Comparison of ENCODE assay signal across 19 cellular contexts in the genomic region with DNA sequence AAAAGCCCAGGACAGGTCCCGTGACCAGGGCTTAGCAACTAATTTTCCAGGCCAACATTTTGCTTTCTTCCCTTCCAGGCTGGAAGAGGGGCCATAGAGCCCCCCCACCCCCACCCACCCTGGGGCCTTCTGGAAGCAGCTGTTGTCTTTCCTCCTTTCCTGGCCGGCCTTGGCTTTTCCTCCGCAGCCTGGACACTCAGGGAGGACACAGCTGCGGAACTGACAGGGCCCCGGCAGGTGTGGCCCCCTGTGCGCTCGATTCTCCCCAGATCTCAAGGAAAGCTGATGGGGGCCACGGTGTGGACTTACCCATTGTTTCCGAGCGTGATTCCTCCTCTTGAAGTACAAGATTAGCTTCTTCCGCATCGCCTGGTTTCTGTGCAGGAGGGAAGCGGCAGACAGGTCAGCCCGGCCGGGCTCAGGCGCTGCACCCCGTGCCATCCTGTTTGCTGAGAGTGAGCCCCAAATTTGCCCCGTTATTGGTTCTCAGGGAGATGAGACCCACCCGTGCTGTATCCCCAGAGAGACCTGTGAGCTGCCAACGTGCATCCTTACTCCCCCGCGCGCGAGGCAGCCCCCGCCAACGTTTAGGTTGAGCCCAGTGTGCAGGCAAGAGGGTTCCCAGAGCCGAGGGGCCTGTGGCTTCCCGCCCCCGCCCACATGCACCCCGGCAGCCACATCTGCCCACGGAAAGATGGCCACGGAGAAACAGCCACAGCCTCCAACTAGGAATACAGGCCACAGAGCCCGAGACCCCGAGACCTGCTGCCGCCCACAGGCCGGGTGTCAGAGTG.
DNase-seq lines count a peak whose midpoint lies in the region; ATAC-seq and TF ChIP-seq lines count a peak whose summit lies in the region.
"Had no signal": no experiment of that assay in that cellular context is flagged by ENCODE, and none has a peak within 500 bp of the region (broad histone marks: within the 10 kb centered on the region; RNA-seq: fewer than 3 reads in every experiment).

No MANE protein-coding gene starts in this region.

- DNase-seq in activated CD4-positive, alpha-beta T cell treated with anti-CD3 and anti-CD28 coated beads, Interleukin-2, amount 10 ng/mL, durations not matched to agents 24 days and 14 days: no peak
- no peak for DNase-seq in activated CD4-positive, alpha-beta T cell treated with anti-CD3 and anti-CD28 coated beads, Interleukin-2, amount 50 U/mL, for 1 hour
- no peak for DNase-seq in SK-N-MC (ENCODE audit: low read depth, low spot score)
- no peak for DNase-seq in glutamatergic neuron
- no peak for DNase-seq in smooth muscle cell (lab: John Stamatoyannopoulos, UW; ENCODE audit: unreplicated experiment)
- no peak for DNase-seq in activated effector memory CD4-positive, alpha-beta T cell treated with anti-CD3 and anti-CD28 coated beads, Interleukin-2, amount 50 U/mL, for 16 hours
- DNase-seq in middle frontal gyrus (ENCODE audit: extremely low spot score, low spot score): no peak
- DNase-seq: activated CD4-positive, alpha-beta T cell treated with anti-CD3 and anti-CD28 coated beads for 4 hours; activated T-cell treated with anti-CD3 and anti-CD28 coated beads, Interleukin-2, amount 50 U/mL, for 48 hours; hippocampal formation; NCI-H1694; NCI-H345; SIG-M5; T-helper 9 cell had no signal

- H3K4me3 ChIP-seq in SK-N-MC (no peak overlapping the region), smooth muscle cell (no peak overlapping the region)
- H3K4me3 ChIP-seq: ascending aorta, thoracic aorta had no signal

- H3K4me1 Mint-ChIP-seq in activated CD4-positive, alpha-beta T cell treated with anti-CD3 and anti-CD28 coated beads, Interleukin-2, amount 10 ng/mL, durations not matched to agents 24 days and 14 days: no peaks in the 10 kb centered on the region
- H3K4me1 Mint-ChIP-seq in glutamatergic neuron (ENCODE audit: low read depth, unreplicated experiment): peaks cover 39% of the 10 kb centered on the region

- ATAC-seq in HG03354 (IDR thresholded peaks at IDR 0.05; ENCODE audit: poor library complexity, severe bottlenecking, unreplicated experiment): no peak

- no peak overlapping the region for H2AFZ ChIP-seq in smooth muscle cell (ENCODE audit: low read depth)

- peaks cover 28% of the 10 kb centered on the region for H3K4me1 ChIP-seq in smooth muscle cell (ENCODE audit: low read depth)

- WGBS in smooth muscle cell (ENCODE audit: low lambda C conversion rate): 87% methylated on average over 24 of the region's 36 CpGs

- no peaks in the 10 kb centered on the region for H3K27me3 ChIP-seq in smooth muscle cell (ENCODE audit: low read depth)
- H3K27me3 ChIP-seq: ascending aorta had no signal

- H3F3A ChIP-seq in smooth muscle cell (ENCODE audit: low read depth): peaks cover 21% of the 10 kb centered on the region

- H3K27ac Mint-ChIP-seq in activated CD4-positive, alpha-beta T cell treated with anti-CD3 and anti-CD28 coated beads, Interleukin-2, amount 10 ng/mL, durations not matched to agents 24 days and 14 days: peak overlapping the region; percentile 8
- peak overlapping the region; percentile 92 for H3K27ac Mint-ChIP-seq in glutamatergic neuron (ENCODE audit: unreplicated experiment)
- H3K27ac Mint-ChIP-seq: dendritic cell treated with granulocyte-macrophage colony-stimulating factor and Interleukin-4, amounts not matched to agents 40 ng/mL and 50 ng/mL, for 4 days had no signal

- H3K4me3 Mint-ChIP-seq in activated CD4-positive, alpha-beta T cell treated with anti-CD3 and anti-CD28 coated beads, Interleukin-2, amount 10 ng/mL, durations not matched to agents 24 days and 14 days: no peak overlapping the region
- H3K4me3 Mint-ChIP-seq in glutamatergic neuron (ENCODE audit: unreplicated experiment): no peak overlapping the region
- H3K4me3 Mint-ChIP-seq: dendritic cell treated with granulocyte-macrophage colony-stimulating factor and Interleukin-4, amounts not matched to agents 40 ng/mL and 50 ng/mL, for 4 days had no signal

- H3K9me3 ChIP-seq in SK-N-MC (ENCODE audit: low read depth, low read length) (no peaks in the 10 kb centered on the region), smooth muscle cell (replicated peaks; ENCODE audit: low read depth) (no peaks in the 10 kb centered on the region)
- H3K9me3 ChIP-seq: ascending aorta, thoracic aorta had no signal

- peaks cover 11% of the 10 kb centered on the region for H3K79me2 ChIP-seq in smooth muscle cell (ENCODE audit: low read depth)

- H3K4me2 ChIP-seq in smooth muscle cell: no peak overlapping the region

- intact Hi-C loops in activated CD4-positive, alpha-beta T cell treated with anti-CD3 and anti-CD28 coated beads, Interleukin-2, amount 10 ng/mL, durations not matched to agents 24 days and 14 days (cut with micrococcal nuclease): no loop called here

- no peak overlapping the region for H3K9ac ChIP-seq in SK-N-MC (ENCODE audit: insufficient read length)
- no peak overlapping the region for H3K9ac ChIP-seq in smooth muscle cell (ENCODE audit: low read depth)

- 0 out of 2 replicates have a peak overlapping the region, but pooled peaks have one; percentile 3 for H3K27ac ChIP-seq in SK-N-MC
- peak overlapping the region; percentile 47 for H3K27ac ChIP-seq in smooth muscle cell (ENCODE audit: low read depth)
- H3K27ac ChIP-seq: C4-2B, thoracic aorta had no signal

- peaks cover 27% of the 10 kb centered on the region for H4K20me1 ChIP-seq in smooth muscle cell (ENCODE audit: low read depth)

- H3K36me3 Mint-ChIP-seq in activated CD4-positive, alpha-beta T cell treated with anti-CD3 and anti-CD28 coated beads, Interleukin-2, amount 10 ng/mL, durations not matched to agents 24 days and 14 days (ENCODE audit: low read depth): peaks cover 14% of the 10 kb centered on the region
- no peaks in the 10 kb centered on the region for H3K36me3 Mint-ChIP-seq in glutamatergic neuron (ENCODE audit: unreplicated experiment)

- H3K36me3 ChIP-seq in SK-N-MC (ENCODE audit: insufficient read depth, low read length) (peaks cover under 1% of the 10 kb centered on the region; the same call in 1 of the 2 replicates), smooth muscle cell (ENCODE audit: low read depth) (no peaks in the 10 kb centered on the region)

- no peaks in the 10 kb centered on the region for H3K27me3 Mint-ChIP-seq in activated CD4-positive, alpha-beta T cell treated with anti-CD3 and anti-CD28 coated beads, Interleukin-2, amount 10 ng/mL, durations not matched to agents 24 days and 14 days
- peaks cover 20% of the 10 kb centered on the region for H3K27me3 Mint-ChIP-seq in glutamatergic neuron (ENCODE audit: unreplicated experiment)
- H3K27me3 Mint-ChIP-seq: dendritic cell treated with granulocyte-macrophage colony-stimulating factor and Interleukin-4, amounts not matched to agents 40 ng/mL and 50 ng/mL, for 4 days had no signal

- TF ChIP-seq CTCF in glutamatergic neuron (IDR thresholded peaks at IDR 0.05; ENCODE audit: partially characterized antibody, unreplicated experiment) (no peak), smooth muscle cell (IDR thresholded peaks at IDR 0.05; ENCODE audit: borderline replicate concordance, insufficient read depth, poor library complexity, severe bottlenecking) (no peak)

- no peaks in the 10 kb centered on the region for H3K9me3 Mint-ChIP-seq in activated CD4-positive, alpha-beta T cell treated with anti-CD3 and anti-CD28 coated beads, Interleukin-2, amount 10 ng/mL, durations not matched to agents 24 days and 14 days
- peaks cover 8% of the 10 kb centered on the region for H3K9me3 Mint-ChIP-seq in glutamatergic neuron (ENCODE audit: unreplicated experiment)
- H3K9me3 Mint-ChIP-seq: dendritic cell treated with granulocyte-macrophage colony-stimulating factor and Interleukin-4, amounts not matched to agents 40 ng/mL and 50 ng/mL, for 4 days had no signal
